12 cellular contexts compared by ENCODE assay signal in genomic region chr3:13621381-13622221, GRCh38.
DNase-seq lines count a peak whose midpoint lies in the region; ATAC-seq and TF ChIP-seq lines count a peak whose summit lies in the region.
"Had no signal": no experiment of that assay in that cellular context is flagged by ENCODE, and none has a peak within 500 bp of the region (broad histone marks: within the 10 kb centered on the region; RNA-seq: fewer than 3 reads in every experiment).

No MANE protein-coding gene starts in this region.

- no peak for TF ChIP-seq CTCF in uterus (IDR thresholded peaks at IDR 0.05)

- H3K9me3 ChIP-seq in uterus: no peaks in the 10 kb centered on the region
- H3K9me3 ChIP-seq: heart left ventricle, SJSA1 had no signal

- peak overlapping the region; percentile 57 to 70 (median 64) for H3K4me3 Mint-ChIP-seq in T-cell
- H3K4me3 Mint-ChIP-seq in effector memory CD8-positive, alpha-beta T cell: peak overlapping the region; percentile 59 to 63
- H3K4me3 Mint-ChIP-seq: stimulated activated naive B cell treated with anti-CD40 and anti-IgM and Interleukin-4, amounts not matched to agents 10 μg/mL and 1 μg/mL and 100 μg/mL, for 72 hours had no signal

- intact Hi-C loops in uterus (cut with DNase I; ENCODE audit: low total_unique reads): no loop called here

- H3K4me1 Mint-ChIP-seq in T-cell: peaks cover 0 to 9% (median 8%) of the 10 kb centered on the region in 3 donors
- peaks cover 6% of the 10 kb centered on the region in 2 donors for H3K4me1 Mint-ChIP-seq in effector memory CD8-positive, alpha-beta T cell (ENCODE audit: low read depth in 2 of 2)
- H3K4me1 Mint-ChIP-seq: stimulated activated naive B cell treated with anti-CD40 and anti-IgM and Interleukin-4, amounts not matched to agents 10 μg/mL and 1 μg/mL and 100 μg/mL, for 72 hours had no signal

- no peaks in the 10 kb centered on the region for H3K4me1 ChIP-seq in uterus
- H3K4me1 ChIP-seq: heart left ventricle, SJSA1 had no signal

- no peaks in the 10 kb centered on the region for H3K27me3 ChIP-seq in uterus
- H3K27me3 ChIP-seq: dorsolateral prefrontal cortex, heart left ventricle, SJSA1 had no signal

- DNase-seq in T-cell: peak in 32 of 34 experiments; percentile 22 to 75 (median 56)
- peak; percentile 26 for DNase-seq in activated CD8-positive, alpha-beta memory T cell treated with anti-CD3 and anti-CD28 coated beads, Interleukin-2, amount 50 U/mL, for 1 hour (ENCODE audit: extremely low read depth)
- DNase-seq in effector memory CD8-positive, alpha-beta T cell: peak; percentile 31 to 38 (median 35)
- DNase-seq in stimulated activated CD8-positive, alpha-beta memory T cell treated with anti-CD3 and anti-CD28 coated beads, Interleukin-4, amount 100 ng/mL, for 24 hours (ENCODE audit: low read depth): peak; percentile 36
- DNase-seq in NCI-H524 treated with DMSO at 0.1 percent for 48 hours (lab: John Stamatoyannopoulos, UW): no peak
- no peak for DNase-seq in uterus
- DNase-seq: mesenchymal stem cell; stimulated activated naive B cell treated with anti-CD40 and anti-IgM and Interleukin-4, amounts not matched to agents 10 μg/mL and 1 μg/mL and 100 μg/mL, for 72 hours had no signal

- no peaks in the 10 kb centered on the region for H3K9me3 Mint-ChIP-seq in T-cell
- peaks cover 0 to 4% of the 10 kb centered on the region in 2 donors for H3K9me3 Mint-ChIP-seq in effector memory CD8-positive, alpha-beta T cell

- no peak overlapping the region for H3K4me3 ChIP-seq in uterus
- H3K4me3 ChIP-seq: dorsolateral prefrontal cortex, heart left ventricle, SJSA1 had no signal

- H3K36me3 ChIP-seq in uterus: no peaks in the 10 kb centered on the region
- H3K36me3 ChIP-seq: SJSA1 had no signal

- H3K27ac Mint-ChIP-seq in T-cell: peak overlapping the region; percentile 87 to 91
- H3K27ac Mint-ChIP-seq in effector memory CD8-positive, alpha-beta T cell: peak overlapping the region; percentile 82 to 91
- H3K27ac Mint-ChIP-seq: stimulated activated naive B cell treated with anti-CD40 and anti-IgM and Interleukin-4, amounts not matched to agents 10 μg/mL and 1 μg/mL and 100 μg/mL, for 72 hours had no signal

- POLR2A ChIA-PET in T-cell (lab: Charles Lee): no interaction called here

- no peak for TF ChIP-seq POLR2A in uterus (IDR thresholded peaks at IDR 0.05)

- H3K27me3 Mint-ChIP-seq in T-cell: no peaks in the 10 kb centered on the region
- peaks cover 0 to 5% of the 10 kb centered on the region in 2 donors for H3K27me3 Mint-ChIP-seq in effector memory CD8-positive, alpha-beta T cell
- H3K27me3 Mint-ChIP-seq: stimulated activated naive B cell treated with anti-CD40 and anti-IgM and Interleukin-4, amounts not matched to agents 10 μg/mL and 1 μg/mL and 100 μg/mL, for 72 hours had no signal

- no peaks in the 10 kb centered on the region for H3K36me3 Mint-ChIP-seq in T-cell
- H3K36me3 Mint-ChIP-seq in effector memory CD8-positive, alpha-beta T cell (ENCODE audit: insufficient read depth): no peaks in the 10 kb centered on the region

- ATAC-seq in T-cell (replicated peaks in 1 of 4) (peak; percentile 82 to 99 (median 90)), HG03571 (IDR thresholded peaks at IDR 0.05; ENCODE audit: unreplicated experiment) (no peak)
- ATAC-seq in effector memory CD8-positive, alpha-beta T cell (replicated peaks): peak; percentile 96
- ATAC-seq: stimulated activated naive B cell treated with anti-CD40 and anti-IgM and Interleukin-4, amounts not matched to agents 10 μg/mL and 1 μg/mL and 100 μg/mL, for 72 hours had no signal

- H3K27ac ChIP-seq in uterus: no peak overlapping the region
- H3K27ac ChIP-seq: dorsolateral prefrontal cortex, heart left ventricle, SJSA1 had no signal

- CTCF ChIA-PET in T-cell (lab: Charles Lee): interaction anchor here in 1 of 2 donors (1.0 kb wide), 1 partner anchor 27 kb away, joined by 4 read pairs; no protein-coding TSS in a partner anchor

Comparison
In these comparisons a context has a peak if more than half of its experiments do, and no peak if none do; other contexts are left out.
1. DNase-seq: peak in T-cell (32 of 34), activated CD8-positive, alpha-beta memory T cell treated with anti-CD3 and anti-CD28 coated beads, Interleukin-2, amount 50 U/mL, for 1 hour (single experiment), effector memory CD8-positive, alpha-beta T cell (3 of 3) and stimulated activated CD8-positive, alpha-beta memory T cell treated with anti-CD3 and anti-CD28 coated beads, Interleukin-4, amount 100 ng/mL, for 24 hours (single experiment); none in NCI-H524 treated with DMSO at 0.1 percent for 48 hours (single experiment) and uterus (0 of 2).